ENCODE assay signal across 19 cellular contexts in the genomic region with DNA sequence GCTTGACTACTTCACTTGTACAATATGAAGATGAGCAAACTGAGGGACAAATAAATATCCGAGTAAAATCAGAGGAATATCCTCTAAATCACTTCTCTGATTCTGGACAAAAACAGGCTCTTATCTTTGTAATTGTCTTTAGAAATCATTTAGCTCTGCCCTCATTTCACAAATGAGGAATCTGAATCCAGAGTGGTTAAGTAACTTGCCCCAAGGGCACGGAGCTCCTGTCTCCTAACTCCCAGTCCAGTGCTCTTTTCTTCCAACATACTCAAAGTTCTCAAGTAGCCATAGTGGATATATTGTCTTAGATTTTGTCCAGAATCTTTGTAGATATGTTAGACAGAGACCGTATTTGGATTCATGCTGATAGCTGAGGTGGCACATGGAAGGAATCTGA.
DNase-seq lines count a peak whose midpoint lies in the region; ATAC-seq, FAIRE-seq and TF ChIP-seq lines count a peak whose summit lies in the region.
"Had no signal": no experiment of that assay in that cellular context is flagged by ENCODE, and none has a peak within 500 bp of the region (broad histone marks: within the 10 kb centered on the region; RNA-seq: fewer than 3 reads in every experiment).

No MANE protein-coding gene starts in this region.

- TF ChIP-seq POLR2A in breast epithelium (IDR thresholded peaks at IDR 0.05), result no peak

- WGBS in small intestine, 3 donors, result 85 to 92% (median 88%) methylated on average over 3 of the region's 3 CpGs

- H3K4me3 ChIP-seq in ACC112 (ENCODE audit: low read depth, low read length), result no peak overlapping the region
- no peak overlapping the region for H3K4me3 ChIP-seq in breast epithelium
- H3K4me3 ChIP-seq in small intestine (ENCODE audit: low read depth in 1 of 2, low read length in 2 of 2), result no peak overlapping the region
- H3K4me3 ChIP-seq: BLaER1 treated with 17β-estradiol and CSF1 and Interleukin-3, amounts not matched to agents 10 nM and 100 nM had no signal

- peak overlapping the region; percentile 26 for H2AFZ ChIP-seq in ACC112 (ENCODE audit: low read length, unreplicated experiment)

- H3K36me3 ChIP-seq in ACC112 (ENCODE audit: insufficient read depth, low read length) (no peaks in the 10 kb centered on the region), breast epithelium (no peaks in the 10 kb centered on the region), small intestine (ENCODE audit: control insufficient read depth in 2 of 2, insufficient read depth in 2 of 2, low read length in 2 of 2) (no peaks in the 10 kb centered on the region)
- H3K36me3 ChIP-seq: BLaER1 treated with 17β-estradiol and CSF1 and Interleukin-3, amounts not matched to agents 10 nM and 100 nM had no signal

- H3K27ac ChIP-seq in ACC112 (ENCODE audit: low read depth, low read length), result no peak overlapping the region
- peak overlapping the region; percentile 30 to 49 for H3K27ac ChIP-seq in breast epithelium
- H3K27ac ChIP-seq in foreskin keratinocyte, result peak overlapping the region; percentile 10
- no peak overlapping the region for H3K27ac ChIP-seq in small intestine (ENCODE audit: low read depth in 1 of 2, low read length in 1 of 2)
- H3K27ac ChIP-seq: BLaER1 treated with 17β-estradiol and CSF1 and Interleukin-3, amounts not matched to agents 10 nM and 100 nM had no signal

- FAIRE-seq in small intestine (lab: Jason Lieb, UNC), result no peak
- FAIRE-seq: G401.6, GM12891, GM18507, H1, HTR-8/SVneo had no signal

- TF ChIP-seq CTCF in breast epithelium (IDR thresholded peaks at IDR 0.05) (no peak), foreskin keratinocyte (conservative IDR thresholded peaks at IDR 0.05) (no peak)

- no peaks in the 10 kb centered on the region for H3K79me2 ChIP-seq in ACC112 (ENCODE audit: control insufficient read depth, insufficient read depth, low read length, unreplicated experiment)

- ATAC-seq in foreskin keratinocyte (no peak), HG02852 (IDR thresholded peaks at IDR 0.05; ENCODE audit: unreplicated experiment) (no peak)
- ATAC-seq: CD8-positive, alpha-beta T cell had no signal

- H3K9me3 ChIP-seq in breast epithelium (no peaks in the 10 kb centered on the region), small intestine (ENCODE audit: control insufficient read depth, low read depth) (no peaks in the 10 kb centered on the region)
- H3K9me3 ChIP-seq: BLaER1 treated with 17β-estradiol and CSF1 and Interleukin-3, amounts not matched to agents 10 nM and 100 nM had no signal

- H3K4me1 ChIP-seq in ACC112 (ENCODE audit: control insufficient read depth, insufficient read depth, low read length, unreplicated experiment), result peaks cover 7% of the 10 kb centered on the region
- H3K4me1 ChIP-seq in breast epithelium, result no peaks in the 10 kb centered on the region
- H3K4me1 ChIP-seq in foreskin keratinocyte, result peaks cover 26% of the 10 kb centered on the region
- no peaks in the 10 kb centered on the region for H3K4me1 ChIP-seq in small intestine (ENCODE audit: control insufficient read depth in 2 of 2, insufficient read depth in 1 of 2, low read depth in 1 of 2, low read length in 1 of 2)
- H3K4me1 ChIP-seq: BLaER1 treated with 17β-estradiol and CSF1 and Interleukin-3, amounts not matched to agents 10 nM and 100 nM had no signal

- intact Hi-C loops in breast epithelium (cut with DNase I; ENCODE audit: low total_unique reads), result no loop called here

- H3K27me3 ChIP-seq in ACC112 (ENCODE audit: insufficient read depth, low read length), result no peaks in the 10 kb centered on the region
- no peaks in the 10 kb centered on the region for H3K27me3 ChIP-seq in breast epithelium
- no peaks in the 10 kb centered on the region for H3K27me3 ChIP-seq in foreskin keratinocyte
- no peaks in the 10 kb centered on the region for H3K27me3 ChIP-seq in small intestine (ENCODE audit: control insufficient read depth in 2 of 2, insufficient read depth in 2 of 2, low read length in 2 of 2)
- H3K27me3 ChIP-seq: BLaER1 treated with 17β-estradiol and CSF1 and Interleukin-3, amounts not matched to agents 10 nM and 100 nM had no signal

- peak; percentile 10 for DNase-seq in M059J (ENCODE audit: low read depth)
- no peak for DNase-seq in breast epithelium (ENCODE audit: low spot score in 2 of 2)
- DNase-seq in foreskin keratinocyte, result peak in 1 of 2 donors; percentile 32
- no peak for DNase-seq in HuH-7 (ENCODE audit: low spot score)
- DNase-seq in activated CD4-positive, alpha-beta T cell treated with anti-CD3 and anti-CD28 coated beads, Interleukin-2, amount 50 U/mL, for 1 hour, result no peak
- no peak for DNase-seq in small intestine
- DNase-seq: 8988T; CD8-positive, alpha-beta T cell; DMS 273 treated with DMSO at 0.1 percent for 48 hours; H9; KBM-7 had no signal

Comparison
In these comparisons a context has a peak if more than half of its experiments do, and no peak if none do; other contexts are left out.
1. H3K27ac ChIP-seq: peak in breast epithelium (2 of 2) and foreskin keratinocyte (single experiment); none in ACC112 (single experiment) and small intestine (0 of 2).